Comparison of ENCODE assay signal across 12 cellular contexts in genomic region chr1:119377594-119377993, GRCh38. TPM values are rescaled to one million over a fixed set of nuclear protein-coding genes. Genes with fewer than 3 reads are reported as not detected.
"Had no signal": no experiment of that assay in that cellular context is flagged by ENCODE, and none has a peak within 500 bp of the region (broad histone marks: within the 10 kb centered on the region; RNA-seq: fewer than 3 reads in every experiment).

No MANE protein-coding gene starts in this region.

RNA-seq across cellular contexts. Expression of gene HAO2, which starts 9.0 kb away (rescaled TPM):
- total RNA-seq: temporal lobe, testis, thoracic aorta, thyroid gland, tibial nerve, transverse colon, upper lobe of right lung, vagina had no signal
- polyA plus RNA-seq: stomach had no signal

RNA-seq across cellular contexts. Expression of gene HSD3B2, which starts 37.4 kb away (rescaled TPM):
- total RNA-seq: subcutaneous adipose tissue, temporal lobe, thoracic aorta, upper lobe of right lung, ureter, urinary bladder had no signal
- polyA plus RNA-seq: urinary bladder had no signal
